10 cellular contexts compared by ENCODE assay signal in genomic region chr13:20191311-20191901, GRCh38. TPM values are rescaled to one million over a fixed set of nuclear protein-coding genes. Genes with fewer than 3 reads are reported as not detected.
DNase-seq lines count a peak whose midpoint lies in the region; ATAC-seq and TF ChIP-seq lines count a peak whose summit lies in the region.
"Had no signal": no experiment of that assay in that cellular context is flagged by ENCODE, and none has a peak within 500 bp of the region (broad histone marks: within the 10 kb centered on the region; RNA-seq: fewer than 3 reads in every experiment).

No MANE protein-coding gene starts in this region.

- H3K36me3 ChIP-seq in PC-3 (ENCODE audit: low read depth, low read length), result peaks cover 17% of the 10 kb centered on the region; the same call in 1 of the 2 replicates
- peaks cover 0 to 21% (median 0%) of the 10 kb centered on the region in 3 donors for H3K36me3 ChIP-seq in esophagus squamous epithelium
- no peaks in the 10 kb centered on the region for H3K36me3 ChIP-seq in neutrophil

- no peaks in the 10 kb centered on the region for H3K27me3 ChIP-seq in PC-3 (ENCODE audit: low read length)
- H3K27me3 ChIP-seq in esophagus squamous epithelium, result peaks cover 0 to 57% (median 9%) of the 10 kb centered on the region in 4 donors
- H3K27me3 ChIP-seq in neutrophil, result peaks cover 66% of the 10 kb centered on the region

- H3K4me3 Mint-ChIP-seq in Calu3 (ENCODE audit: low read depth, unreplicated experiment), result peak overlapping the region; percentile 60

- peaks cover 39% of the 10 kb centered on the region for H3K79me2 ChIP-seq in PC-3 (ENCODE audit: low read length)

- no peaks in the 10 kb centered on the region for H4K20me1 ChIP-seq in PC-3 (ENCODE audit: low read length)

- H3K4me3 ChIP-seq in PC-3 (ENCODE audit: low read length) (peak overlapping the region; percentile 73), esophagus squamous epithelium (peak overlapping the region; percentile 53 to 80 (median 72)), neutrophil (ENCODE audit: low read depth in 1 of 2, low read length in 1 of 2) (peak overlapping the region; percentile 29 to 61)

- ATAC-seq in PC-3, result peak; percentile 18; the same call in 1 of the 2 replicates
- ATAC-seq in HG02981 (IDR thresholded peaks at IDR 0.05; ENCODE audit: unreplicated experiment), result no peak
- no peak for ATAC-seq in stimulated activated naive CD8-positive, alpha-beta T cell treated with anti-CD3 and anti-CD28 coated beads, Interleukin-15, Interleukin-2, amounts not matched to agents 100 U/mL and 50 U/mL, for 24 hours

- H3K9me3 ChIP-seq in PC-3 (ENCODE audit: low read length), result no peaks in the 10 kb centered on the region
- H3K9me3 ChIP-seq in esophagus squamous epithelium, result no peaks in the 10 kb centered on the region
- H3K9me3 ChIP-seq in neutrophil, result no peaks in the 10 kb centered on the region

- H3F3A ChIP-seq in PC-3 (ENCODE audit: low read length, unreplicated experiment), result no peaks in the 10 kb centered on the region

- H3K27ac Mint-ChIP-seq in Calu3 (ENCODE audit: unreplicated experiment), result no peak overlapping the region

- H3K9me2 ChIP-seq in PC-3 (replicated peaks; ENCODE audit: low read length), result no peaks in the 10 kb centered on the region

- H3K4me2 ChIP-seq in PC-3 (ENCODE audit: low read length), result peak overlapping the region; percentile 87

- H3K4me1 ChIP-seq in PC-3 (ENCODE audit: insufficient read depth, low read length) (peaks cover 27% of the 10 kb centered on the region), esophagus squamous epithelium (peaks cover 7 to 81% (median 27%) of the 10 kb centered on the region in 3 donors), neutrophil (ENCODE audit: control insufficient read depth in 1 of 2, insufficient read depth in 1 of 2, low read depth in 1 of 2, low read length in 1 of 2) (peaks cover 32 to 61% of the 10 kb centered on the region in 2 experiments)

- H3K27me3 Mint-ChIP-seq in Calu3 (ENCODE audit: unreplicated experiment), result peaks cover 21% of the 10 kb centered on the region

- H2AFZ ChIP-seq in PC-3 (ENCODE audit: low read length), result peak overlapping the region; percentile 69

- TF ChIP-seq POLR2A in esophagus squamous epithelium (IDR thresholded peaks at IDR 0.05), result no peak

- BruUV-seq in Calu3 (replicated peaks; lab: Mats Ljungman, UMichigan) (no TSS peak), PC-3 (replicated peaks; lab: Mats Ljungman, UMichigan) (no TSS peak)

- DNase-seq in Calu3, result no peak
- peak; percentile 72 for DNase-seq in PC-3
- no peak for DNase-seq in esophagus squamous epithelium (lab: John Stamatoyannopoulos, UW)
- DNase-seq in stimulated activated naive CD8-positive, alpha-beta T cell treated with anti-CD3 and anti-CD28 coated beads, Interleukin-15, Interleukin-2, amounts not matched to agents 100 U/mL and 50 U/mL, for 24 hours, result no peak
- DNase-seq in NCI-H345 treated with DMSO at 0.1 percent for 48 hours (lab: John Stamatoyannopoulos, UW; ENCODE audit: unreplicated experiment), result no peak
- DNase-seq in DMS53 treated with DMSO at 0.1 percent for 48 hours (lab: John Stamatoyannopoulos, UW; ENCODE audit: unreplicated experiment), result no peak
- DNase-seq: NK-92 treated with Interleukin-12 subunit alpha and Interleukin-12 subunit beta, amount 100 ng/mL, for 24 hours had no signal

- peak overlapping the region; percentile 86 for H3K27ac ChIP-seq in PC-3 (ENCODE audit: low read length)
- peak overlapping the region; percentile 81 to 92 (median 89) for H3K27ac ChIP-seq in esophagus squamous epithelium
- no peak overlapping the region for H3K27ac ChIP-seq in neutrophil

- H3K4me1 Mint-ChIP-seq in Calu3 (ENCODE audit: low read depth, unreplicated experiment), result peaks cover 9% of the 10 kb centered on the region

- CTCF ChIA-PET in Calu3 (lab: Charles Lee) (no interaction called here), PC-3 (lab: Charles Lee) (no interaction called here)

- H3K9me3 Mint-ChIP-seq in Calu3 (ENCODE audit: low read depth, unreplicated experiment), result no peaks in the 10 kb centered on the region

- intact Hi-C loops in Calu3 (cut with micrococcal nuclease; ENCODE audit: unreplicated experiment) (no loop called here), PC-3 (cut with micrococcal nuclease) (loop anchor here (5.0 kb wide), 5 partner anchors 181 to 581 kb away; partner anchors contain the start of genes EEF1AKMT1 and IFT88), esophagus squamous epithelium (cut with DNase I) (no loop called here)

- POLR2A ChIA-PET in PC-3 (lab: Charles Lee; ENCODE audit: unreplicated experiment), result interaction anchor here (0.9 kb wide), 1 partner anchor 71 kb away, joined by 4 read pairs; no protein-coding TSS in a partner anchor

- H3K9ac ChIP-seq in PC-3 (ENCODE audit: low read length), result peak overlapping the region; percentile 79

- 43 to 83% methylated on average over 1 to 6 of the region's 9 CpGs for WGBS in esophagus squamous epithelium, 2 donors

- TF ChIP-seq CTCF in Calu3 (IDR thresholded peaks at IDR 0.05; ENCODE audit: unreplicated experiment) (no peak), PC-3 (conservative IDR thresholded peaks at IDR 0.05; ENCODE audit: low read depth, low read length) (no peak), esophagus squamous epithelium (IDR thresholded peaks at IDR 0.05) (no peak), neutrophil (IDR thresholded peaks at IDR 0.05) (no peak)

- peaks cover 6% of the 10 kb centered on the region for H3K36me3 Mint-ChIP-seq in Calu3 (ENCODE audit: insufficient read depth, unreplicated experiment)

RNA-seq across cellular contexts. Expression of gene GJB2, which starts 1.3 kb away (rescaled TPM):
- total RNA-seq in Calu3 (2022) (3.9 and 4.6 TPM in 2 replicates), PC-3 (2014; rRNA removed) (46.5 and 53.0 TPM in 2 replicates), esophagus squamous epithelium (1,000 to 10,000 TPM in 2 of 4 donors, 100 to 1,000 TPM in 2; 301 to 1,758 (median 1,011) TPM)
- total RNA-seq: subcutaneous adipose tissue had no signal

RNA-seq across cellular contexts. Expression of gene GJA3, which starts 30.6 kb away (rescaled TPM):
- total RNA-seq in Calu3 (2022) (3.9 and 4.3 TPM in 2 replicates), PC-3 (2014; rRNA removed) (0.55 and 1.2 TPM in 2 replicates), esophagus squamous epithelium (1 to 10 TPM in 2 of 4 donors, under 1 TPM in 2; 0.45 to 1.3 (median 1.00) TPM)
- total RNA-seq: subcutaneous adipose tissue had no signal

RNA-seq across cellular contexts. Expression of gene GJB6, which starts 40.7 kb away (rescaled TPM):
- total RNA-seq in Calu3 (2022), result 0.24 TPM in 1 of 2 replicates, not detected in the other
- 0.52 and 0.84 TPM in 2 replicates for total RNA-seq in PC-3 (2014; rRNA removed)
- total RNA-seq in esophagus squamous epithelium, result 100 to 1,000 TPM; 147 to 460 (median 386) TPM
- total RNA-seq: subcutaneous adipose tissue had no signal

Comparison
In these comparisons a context has a peak if more than half of its experiments do, and no peak if none do; other contexts are left out.
1. RNA of gene GJB6, which starts 40.7 kb away (total RNA-seq): 147 to 460 TPM in esophagus squamous epithelium; 0.52 to 0.84 TPM in PC-3 and 0.24 TPM in Calu3; every median in the first group is over 10 times any median in the second.
2. Peak in every context shown above with its lines, with median percentiles within 50 percentile points of each other: H3K4me3 ChIP-seq.